In genomic region chr17:47733047-47733413, GRCh38 we compare ENCODE assay signal across 8 cellular contexts. TPM values are rescaled to one million over a fixed set of nuclear protein-coding genes. Genes with fewer than 3 reads are reported as not detected.
A peak's percentile ranks its signal among the peaks of the same experiment; 100 is the strongest.
DNase-seq lines count a peak whose midpoint lies in the region; ATAC-seq and TF ChIP-seq lines count a peak whose summit lies in the region.

Gene TBX21, plus strand, starts transcription at chr17:47733236. Its CDS starts 219 bp downstream, at chr17:47733455.

- intact Hi-C loops in PC-9 (cut with micrococcal nuclease; ENCODE audit: unreplicated experiment) (no loop called here), Right ventricle myocardium superior (cut with DNase I) (no loop called here), sigmoid colon (cut with DNase I) (no loop called here)

- ATAC-seq in GM19372 (IDR thresholded peaks at IDR 0.05; ENCODE audit: low read depth, unreplicated experiment) (peak; percentile 53), HG03571 (IDR thresholded peaks at IDR 0.05; ENCODE audit: unreplicated experiment) (peak; percentile 45), Right ventricle myocardium superior (ENCODE audit: poor library complexity) (peak; percentile 84)

- DNase-seq in CD1c-positive myeloid dendritic cell (ENCODE audit: extremely low spot score) (peak; percentile 88), PC-9 (peak; percentile 41 to 60), activated T-helper 1 cell treated with Interleukin-2 at 50 U/mL for 16 hours (ENCODE audit: low read depth) (peak; percentile 87), Right ventricle myocardium superior (peak; percentile 78), sigmoid colon (peak; percentile 72), middle frontal gyrus (ENCODE audit: extremely low spot score, low spot score) (no peak)

- peaks cover 72% of the 10 kb centered on the region for H3K27me3 ChIP-seq in PC-9 (ENCODE audit: insufficient read depth, low read depth)
- H3K27me3 ChIP-seq in sigmoid colon, result peaks cover 13 to 57% (median 32%) of the 10 kb centered on the region in 3 donors

- H3K4me3 ChIP-seq in PC-9 (peak within 1 kb of the TSS; percentile 38; the same call in 1 of the 2 replicates), sigmoid colon (peak within 1 kb of the TSS; percentile 8 to 48 (median 37))

- no peaks in the 10 kb centered on the region for H3F3A ChIP-seq in PC-9 (ENCODE audit: insufficient read depth, low read depth)

- no peaks in the 10 kb centered on the region for H3K36me3 ChIP-seq in PC-9 (ENCODE audit: low read depth)
- no peaks in the 10 kb centered on the region for H3K36me3 ChIP-seq in sigmoid colon

- no peaks in the 10 kb centered on the region for H3K79me2 ChIP-seq in PC-9 (ENCODE audit: low read depth)

- H3K4me2 ChIP-seq in PC-9, result peak within 1 kb of the TSS; percentile 72

- no peak for TF ChIP-seq EP300 in sigmoid colon (IDR thresholded peaks at IDR 0.05)

- WGBS in sigmoid colon, 2 donors, result 1 to 2% methylated on average over 35 of the region's 35 CpGs

- H3K9me3 ChIP-seq in PC-9 (ENCODE audit: insufficient read depth, low read depth), result no peaks in the 10 kb centered on the region
- no peaks in the 10 kb centered on the region for H3K9me3 ChIP-seq in sigmoid colon

- peak; percentile 45; the same call in 1 of the 2 replicates for TF ChIP-seq CTCF in PC-9 (conservative IDR thresholded peaks at IDR 0.05)
- no peak for TF ChIP-seq CTCF in sigmoid colon (IDR thresholded peaks at IDR 0.05)

- CTCF ChIA-PET in PC-9 (lab: Charles Lee), result interaction anchor here (0.6 kb wide), 1 partner anchor 15 kb away, joined by 3 read pairs; no protein-coding TSS in a partner anchor

- H3K4me1 ChIP-seq in PC-9 (replicated peaks; ENCODE audit: insufficient read depth), result no peaks in the 10 kb centered on the region
- peaks cover 0 to 16% (median 14%) of the 10 kb centered on the region in 4 donors for H3K4me1 ChIP-seq in sigmoid colon

- H3K27ac ChIP-seq in PC-9 (no peak within 1 kb of the TSS), sigmoid colon (no peak within 1 kb of the TSS)

- H3K9me2 ChIP-seq in PC-9 (ENCODE audit: insufficient read depth), result no peaks in the 10 kb centered on the region

- POLR2A ChIA-PET in PC-9 (lab: Charles Lee; ENCODE audit: unreplicated experiment), result interaction anchor here (0.6 kb wide), 1 partner anchor 163 kb away, joined by 5 read pairs; no protein-coding TSS in a partner anchor

- H2AFZ ChIP-seq in PC-9, result no peak within 1 kb of the TSS

- H4K20me1 ChIP-seq in PC-9 (ENCODE audit: insufficient read depth), result no peaks in the 10 kb centered on the region; the same call in 1 of the 2 replicates

- no TSS peak for BruUV-seq in PC-9 (replicated peaks; lab: Mats Ljungman, UMichigan)

- TF ChIP-seq POLR2A in sigmoid colon (IDR thresholded peaks at IDR 0.05), result no peak

RNA-seq across cellular contexts. Expression of gene TBX21, which starts in this region (rescaled TPM):
- total RNA-seq in PC-9 (2021) (not detected in 2 replicates), Right ventricle myocardium superior (0.32 TPM), sigmoid colon (under 1 TPM in 2 of 4 donors, not detected in 2; 0.36 to 0.41 TPM)
- polyA plus RNA-seq in sigmoid colon, result 1 to 10 TPM in 1 of 3 donors, under 1 TPM in 2; under 0.01 to 1.2 (median 0.23) TPM

Comparison
In these comparisons a context has a peak if more than half of its experiments do, and no peak if none do; other contexts are left out.
1. Peak in DNase-seq, H3K4me3 ChIP-seq and H3K4me2 ChIP-seq in PC-9; RNA of the gene not detected or under 1 TPM.
2. Peak in DNase-seq and ATAC-seq in Right ventricle myocardium superior; RNA of the gene not detected or under 1 TPM.